ENCODE assay signal across 11 cellular contexts in genomic region chr3:159169828-159170227, GRCh38.
A peak's percentile ranks its signal among the peaks of the same experiment; 100 is the strongest.
DNase-seq lines count a peak whose midpoint lies in the region; ATAC-seq, FAIRE-seq and TF ChIP-seq lines count a peak whose summit lies in the region.
"Had no signal": no experiment of that assay in that cellular context is flagged by ENCODE, and none has a peak within 500 bp of the region (broad histone marks: within the 10 kb centered on the region; RNA-seq: fewer than 3 reads in every experiment).

No MANE protein-coding gene starts in this region.

- no peak for TF ChIP-seq CTCF in D721Med (IDR thresholded peaks at IDR 0.05; ENCODE audit: insufficient read depth, missing control alignments)
- no peak for TF ChIP-seq CTCF in adrenal gland (IDR thresholded peaks at IDR 0.05)

- H3K27me3 ChIP-seq in adrenal gland, result no peaks in the 10 kb centered on the region
- H3K27me3 ChIP-seq: uterus had no signal

- no peaks in the 10 kb centered on the region for H3K9me3 ChIP-seq in adrenal gland (replicated peaks in 1 of 3)
- H3K9me3 ChIP-seq: uterus had no signal

- TF ChIP-seq POLR2A in adrenal gland (IDR thresholded peaks at IDR 0.05), result no peak

- no peaks in the 10 kb centered on the region for H3K36me3 ChIP-seq in adrenal gland (replicated peaks in 1 of 2)
- H3K36me3 ChIP-seq: uterus had no signal

- H3K4me3 ChIP-seq in adrenal gland, result no peak overlapping the region
- H3K4me3 ChIP-seq: uterus had no signal

- ATAC-seq in HG03196 (IDR thresholded peaks at IDR 0.05; ENCODE audit: unreplicated experiment), result no peak
- ATAC-seq: activated CD8-positive, alpha-beta memory T cell treated with anti-CD3 and anti-CD28 coated beads, Interleukin-2, amount 10 ng/mL, durations not matched to agents 7 days and 5 days had no signal

- no peaks in the 10 kb centered on the region for H3K4me1 ChIP-seq in adrenal gland (replicated peaks in 1 of 2)
- H3K4me1 ChIP-seq: uterus had no signal

- intact Hi-C loops in adrenal gland (cut with DNase I), result no loop called here

- DNase-seq in GM04504 (ENCODE audit: low read depth) (peak; percentile 54), MV-4-11 (lab: John Stamatoyannopoulos, UW) (peak; percentile 33), dedifferentiated amniotic fluid mesenchymal stem cell (ENCODE audit: extremely low spot score) (peak; percentile 56), renal cortical epithelial cell (ENCODE audit: low read depth) (peak; percentile 49), nucleus accumbens (lab: John Stamatoyannopoulos, UW) (no peak), D721Med (ENCODE audit: insufficient read length, low spot score) (no peak), adrenal gland (no peak)
- DNase-seq: activated CD8-positive, alpha-beta memory T cell treated with anti-CD3 and anti-CD28 coated beads, Interleukin-2, amount 10 ng/mL, durations not matched to agents 7 days and 5 days; NCI-H2081 treated with DMSO at 0.1 percent for 48 hours; uterus had no signal

- FAIRE-seq in D721Med (lab: Jason Lieb, UNC), result no peak

- H3K27ac ChIP-seq in adrenal gland, result no peak overlapping the region
- H3K27ac ChIP-seq: uterus had no signal

Comparison
In these comparisons a context has a peak if more than half of its experiments do, and no peak if none do; other contexts are left out.
1. DNase-seq: peak in GM04504 (single experiment), MV-4-11 (single experiment), dedifferentiated amniotic fluid mesenchymal stem cell (single experiment) and renal cortical epithelial cell (single experiment); none in nucleus accumbens (0 of 56), D721Med (single experiment) and adrenal gland (0 of 7).